8 cellular contexts compared by ENCODE assay signal in the genomic region with DNA sequence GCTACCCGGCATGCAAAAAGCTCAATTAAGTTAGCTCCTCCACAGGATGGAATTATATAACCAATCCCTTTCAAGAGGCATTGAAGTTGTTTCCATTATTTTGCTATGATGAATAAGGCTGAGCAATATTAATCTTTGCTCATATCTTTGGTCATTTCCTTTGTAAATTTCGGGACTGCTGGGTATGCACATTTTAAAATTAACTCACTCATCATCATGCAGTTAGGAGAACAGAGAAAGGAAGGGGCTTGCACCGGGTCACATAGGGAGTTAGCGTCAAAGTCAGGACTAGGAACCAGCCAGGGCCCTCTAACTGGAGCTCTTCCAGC. TPM values are rescaled to one million over a fixed set of nuclear protein-coding genes. Genes with fewer than 3 reads are reported as not detected.
DNase-seq lines count a peak whose midpoint lies in the region; ATAC-seq and TF ChIP-seq lines count a peak whose summit lies in the region.

No MANE protein-coding gene starts in this region.

- no peaks in the 10 kb centered on the region for H3K27me3 Mint-ChIP-seq in activated CD4-positive, alpha-beta T cell treated with anti-CD3 and anti-CD28 coated beads, Interleukin-2, amount 10 ng/mL, durations not matched to agents 7 days and 5 days
- H3K27me3 Mint-ChIP-seq in immature natural killer cell (ENCODE audit: low read depth in 3 of 3) = peaks cover 3 to 8% (median 8%) of the 10 kb centered on the region in 3 donors

- POLR2A ChIA-PET in activated CD4-positive, alpha-beta T cell treated with anti-CD3 and anti-CD28 coated beads, Interleukin-2, amount 10 ng/mL, durations not matched to agents 7 days and 5 days (lab: Charles Lee) = interaction anchor here (1.2 kb wide), 1 partner anchor 11 kb away, joined by 3 read pairs; no protein-coding TSS in a partner anchor

- H3K27ac ChIP-seq in VCaP (peak overlapping the region; percentile 89), thoracic aorta (peak overlapping the region; percentile 55 to 72)

- peaks cover 11% of the 10 kb centered on the region for H3K36me3 Mint-ChIP-seq in activated CD4-positive, alpha-beta T cell treated with anti-CD3 and anti-CD28 coated beads, Interleukin-2, amount 10 ng/mL, durations not matched to agents 7 days and 5 days (ENCODE audit: low read depth)
- H3K36me3 Mint-ChIP-seq in immature natural killer cell = no peaks in the 10 kb centered on the region

- no peaks in the 10 kb centered on the region for H3K27me3 ChIP-seq in thoracic aorta (replicated peaks; ENCODE audit: insufficient read depth)

- peaks cover 36% of the 10 kb centered on the region for H3K4me1 Mint-ChIP-seq in activated CD4-positive, alpha-beta T cell treated with anti-CD3 and anti-CD28 coated beads, Interleukin-2, amount 10 ng/mL, durations not matched to agents 7 days and 5 days
- H3K4me1 Mint-ChIP-seq in immature natural killer cell = peaks cover 44 to 54% of the 10 kb centered on the region in 2 donors

- H3K4me1 ChIP-seq in thoracic aorta (ENCODE audit: control insufficient read depth in 1 of 2, low read depth in 2 of 2) = peaks cover 7 to 11% of the 10 kb centered on the region in 2 donors

- TF ChIP-seq CTCF in VCaP (conservative IDR thresholded peaks at IDR 0.05) = no peak
- TF ChIP-seq CTCF in thoracic aorta (IDR thresholded peaks at IDR 0.05) = no peak

- no peaks in the 10 kb centered on the region for H3K9me3 ChIP-seq in thoracic aorta

- H3K4me3 Mint-ChIP-seq in activated CD4-positive, alpha-beta T cell treated with anti-CD3 and anti-CD28 coated beads, Interleukin-2, amount 10 ng/mL, durations not matched to agents 7 days and 5 days = peak overlapping the region; percentile 92
- peak overlapping the region; percentile 84 to 91 (median 88) for H3K4me3 Mint-ChIP-seq in immature natural killer cell

- no peaks in the 10 kb centered on the region for H3K36me3 ChIP-seq in thoracic aorta

- DNase-seq in activated CD4-positive, alpha-beta T cell treated with anti-CD3 and anti-CD28 coated beads, Interleukin-2, amount 10 ng/mL, durations not matched to agents 7 days and 5 days = no peak
- no peak for DNase-seq in activated CD4-positive, alpha-beta T cell treated with anti-CD3 and anti-CD28 coated beads for 4 hours
- DNase-seq in immature natural killer cell = no peak
- no peak for DNase-seq in thoracic aorta (ENCODE audit: low spot score)
- no peak for DNase-seq in LoVo (ENCODE audit: low spot score)
- DNase-seq in NCI-H1092 (lab: John Stamatoyannopoulos, UW) = no peak

- ATAC-seq in thoracic aorta (ENCODE audit: insufficient number of reproducible peaks, low FRiP score, low read depth) = peak; percentile 44
- ATAC-seq in HG02870 (IDR thresholded peaks at IDR 0.05; ENCODE audit: unreplicated experiment) = no peak

- CTCF ChIA-PET in activated CD4-positive, alpha-beta T cell treated with anti-CD3 and anti-CD28 coated beads, Interleukin-2, amount 10 ng/mL, durations not matched to agents 7 days and 5 days (lab: Charles Lee) = interaction anchor here (0.7 to 2.0 kb wide), 12 partner anchors 8 to 477 kb away, joined by 3 to 7 read pairs (median 5); no protein-coding TSS in a partner anchor

- peaks cover 4% of the 10 kb centered on the region for H3K9me3 Mint-ChIP-seq in activated CD4-positive, alpha-beta T cell treated with anti-CD3 and anti-CD28 coated beads, Interleukin-2, amount 10 ng/mL, durations not matched to agents 7 days and 5 days
- no peaks in the 10 kb centered on the region for H3K9me3 Mint-ChIP-seq in immature natural killer cell

- peak overlapping the region; percentile 88 for H3K4me3 ChIP-seq in thoracic aorta

- H3K27ac Mint-ChIP-seq in activated CD4-positive, alpha-beta T cell treated with anti-CD3 and anti-CD28 coated beads, Interleukin-2, amount 10 ng/mL, durations not matched to agents 7 days and 5 days = peak overlapping the region; percentile 83
- H3K27ac Mint-ChIP-seq in immature natural killer cell = peak overlapping the region; percentile 81 to 94 (median 89)

RNA-seq across cellular contexts. Expression of a gene that starts 0.4 kb away (rescaled TPM):
- total RNA-seq in activated CD4-positive, alpha-beta T cell treated with anti-CD3 and anti-CD28 coated beads, Interleukin-2, amount 10 ng/mL, durations not matched to agents 7 days and 5 days = 10 to 100 TPM; 27.6 to 30.2 TPM
- 10 to 100 TPM in 2 of 3 donors, 1 to 10 TPM in 1; 5.0 to 20.7 (median 13.8) TPM for polyA plus RNA-seq in immature natural killer cell
- total RNA-seq in thoracic aorta = 1 to 10 TPM in 1 of 2 donors, under 1 TPM in 1; 0.81 to 3.5 TPM

Comparison
In these comparisons a context has a peak if more than half of its experiments do, and no peak if none do; other contexts are left out.
1. RNA of a gene that starts 0.4 kb away (total RNA-seq): 27.6 to 30.2 TPM in activated CD4-positive, alpha-beta T cell treated with anti-CD3 and anti-CD28 coated beads, Interleukin-2, amount 10 ng/mL, durations not matched to agents 7 days and 5 days; 0.81 to 3.5 TPM in thoracic aorta; every median in the first group is over 4 times any median in the second.